ENCODE assay signal across 8 cellular contexts in the genomic region with DNA sequence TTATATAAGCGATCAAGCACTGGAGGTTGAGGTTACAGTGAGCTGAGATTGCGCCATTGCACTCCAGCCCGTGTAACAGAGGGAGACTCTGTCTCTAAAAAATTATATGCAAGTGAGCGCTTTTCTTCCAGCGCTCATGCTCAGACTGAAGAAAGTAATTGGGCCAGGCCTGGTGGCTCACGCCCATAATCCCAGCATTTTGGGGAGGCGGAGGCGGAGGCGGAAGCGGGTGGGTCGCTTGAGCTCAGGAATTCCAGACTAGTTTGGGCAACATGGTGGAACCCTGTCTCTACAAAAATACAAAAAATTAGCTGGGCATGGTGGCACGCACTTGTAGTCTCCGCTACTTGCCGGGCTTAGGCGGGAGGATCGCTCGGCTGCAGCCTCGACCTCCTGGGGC.
A peak's percentile ranks its signal among the peaks of the same experiment; 100 is the strongest.
DNase-seq lines count a peak whose midpoint lies in the region; ATAC-seq and TF ChIP-seq lines count a peak whose summit lies in the region.
"Not testable (repeated sequence)": the region's sequence is repeated elsewhere in the genome, so short reads cannot be mapped to it uniquely, and the experiment has no call there.

No MANE protein-coding gene starts in this region.

- H3K9me3 Mint-ChIP-seq in CD8-positive, alpha-beta T cell; activated T-cell treated with anti-CD3 and anti-CD28 coated beads, Interleukin-2, amount 50 U/mL, for 72 hours; natural killer cell; stimulated activated naive CD8-positive, alpha-beta T cell treated with anti-CD3 and anti-CD28 coated beads, Interleukin-15, Interleukin-2, amounts not matched to agents 100 ng/mL and 50 ng/mL, for 24 hours: not testable (repeated sequence)

- TF ChIP-seq CTCF in CD8-positive, alpha-beta T cell (IDR thresholded peaks at IDR 0.05); Panc1 (IDR thresholded peaks at IDR 0.05); coronary artery (IDR thresholded peaks at IDR 0.05); left ventricle myocardium inferior (IDR thresholded peaks at IDR 0.05; ENCODE audit: borderline replicate concordance); natural killer cell (IDR thresholded peaks at IDR 0.05): not testable (repeated sequence)

- DNase-seq in CD8-positive, alpha-beta T cell; Panc1 (ENCODE audit: low read depth, low spot score); activated T-cell treated with anti-CD3 and anti-CD28 coated beads, Interleukin-2, amount 50 U/mL, for 72 hours; natural killer cell: not testable (repeated sequence)
- peak; percentile 73 for DNase-seq in coronary artery (ENCODE audit: low spot score)
- DNase-seq in left ventricle myocardium inferior: peak; percentile 36

- 0 out of 2 replicates have a peak overlapping the region, but pooled peaks have one; percentile 26 for H3K9ac ChIP-seq in HUES64 (ENCODE audit: low read depth, low read length)

- CTCF ChIA-PET in CD8-positive, alpha-beta T cell (lab: Charles Lee); Panc1 (lab: Charles Lee): not testable (repeated sequence)

- not testable (repeated sequence) for H3K9me3 ChIP-seq in CD8-positive, alpha-beta T cell (ENCODE audit: low read length); HUES64 (ENCODE audit: insufficient read depth, low read depth, low read length); Panc1 (ENCODE audit: control insufficient read depth, insufficient read depth, low read depth, low read length); left ventricle myocardium inferior (replicated peaks)

- peaks cover 14% of the 10 kb centered on the region for H3K4me1 Mint-ChIP-seq in CD8-positive, alpha-beta T cell (ENCODE audit: low read depth)
- H3K4me1 Mint-ChIP-seq in activated T-cell treated with anti-CD3 and anti-CD28 coated beads, Interleukin-2, amount 50 U/mL, for 72 hours (ENCODE audit: low read depth); natural killer cell: not testable (repeated sequence)
- peaks cover 10% of the 10 kb centered on the region for H3K4me1 Mint-ChIP-seq in stimulated activated naive CD8-positive, alpha-beta T cell treated with anti-CD3 and anti-CD28 coated beads, Interleukin-15, Interleukin-2, amounts not matched to agents 100 ng/mL and 50 ng/mL, for 24 hours (ENCODE audit: low read depth)

- POLR2A ChIA-PET in CD8-positive, alpha-beta T cell (lab: Charles Lee): interaction anchor here (1.8 kb wide), 1 partner anchor 156 kb away, joined by 13 read pairs; a partner anchor contains a TSS
- POLR2A ChIA-PET in Panc1 (lab: Charles Lee): not testable (repeated sequence)

- not testable (repeated sequence) for BruUV-seq in Panc1 (replicated peaks; lab: Mats Ljungman, UMichigan)

- not testable (repeated sequence) for H3K27ac Mint-ChIP-seq in CD8-positive, alpha-beta T cell; activated T-cell treated with anti-CD3 and anti-CD28 coated beads, Interleukin-2, amount 50 U/mL, for 72 hours
- peak overlapping the region in 1 of 2 donors; percentile 100 for H3K27ac Mint-ChIP-seq in natural killer cell
- H3K27ac Mint-ChIP-seq in stimulated activated naive CD8-positive, alpha-beta T cell treated with anti-CD3 and anti-CD28 coated beads, Interleukin-15, Interleukin-2, amounts not matched to agents 100 ng/mL and 50 ng/mL, for 24 hours: peak overlapping the region; percentile 61

- H3K27me3 Mint-ChIP-seq in CD8-positive, alpha-beta T cell (ENCODE audit: low read depth); activated T-cell treated with anti-CD3 and anti-CD28 coated beads, Interleukin-2, amount 50 U/mL, for 72 hours (ENCODE audit: low read depth); natural killer cell (ENCODE audit: low read depth in 2 of 2); stimulated activated naive CD8-positive, alpha-beta T cell treated with anti-CD3 and anti-CD28 coated beads, Interleukin-15, Interleukin-2, amounts not matched to agents 100 ng/mL and 50 ng/mL, for 24 hours: not testable (repeated sequence)

- 92% methylated on average over 18 of the region's 18 CpGs for WGBS in HUES64

- H3K4me1 ChIP-seq in CD8-positive, alpha-beta T cell (ENCODE audit: insufficient read depth, low read length); HUES64 (ENCODE audit: insufficient read depth, low read length); Panc1 (ENCODE audit: control insufficient read depth, insufficient read depth, low read length): not testable (repeated sequence)
- H3K4me1 ChIP-seq in left ventricle myocardium inferior: peaks cover 18% of the 10 kb centered on the region

- peaks cover 15% of the 10 kb centered on the region for H3K36me3 Mint-ChIP-seq in CD8-positive, alpha-beta T cell
- not testable (repeated sequence) for H3K36me3 Mint-ChIP-seq in activated T-cell treated with anti-CD3 and anti-CD28 coated beads, Interleukin-2, amount 50 U/mL, for 72 hours (ENCODE audit: insufficient read depth in 2 of 2); natural killer cell; stimulated activated naive CD8-positive, alpha-beta T cell treated with anti-CD3 and anti-CD28 coated beads, Interleukin-15, Interleukin-2, amounts not matched to agents 100 ng/mL and 50 ng/mL, for 24 hours (ENCODE audit: low read depth)

- not testable (repeated sequence) for ATAC-seq in CD8-positive, alpha-beta T cell; Panc1; activated T-cell treated with anti-CD3 and anti-CD28 coated beads, Interleukin-2, amount 50 U/mL, for 72 hours (replicated peaks in 1 of 2); natural killer cell

- peak overlapping the region; percentile 95 for H3K4me3 Mint-ChIP-seq in CD8-positive, alpha-beta T cell
- H3K4me3 Mint-ChIP-seq in activated T-cell treated with anti-CD3 and anti-CD28 coated beads, Interleukin-2, amount 50 U/mL, for 72 hours: peak overlapping the region; percentile 88 to 91
- peak overlapping the region; percentile 28 for H3K4me3 Mint-ChIP-seq in natural killer cell
- H3K4me3 Mint-ChIP-seq in stimulated activated naive CD8-positive, alpha-beta T cell treated with anti-CD3 and anti-CD28 coated beads, Interleukin-15, Interleukin-2, amounts not matched to agents 100 ng/mL and 50 ng/mL, for 24 hours: peak overlapping the region; percentile 87

- intact Hi-C loops in CD8-positive, alpha-beta T cell (cut with DNase I, micrococcal nuclease): loop anchor here (2.0 to 10.0 kb wide), 4 partner anchors 141 to 771 kb away; partner anchors contain the start of genes METTL14 (in 2 of the 2), SEC24D (in 2 of the 2) and PDE5A (in 1 of the 2)
- intact Hi-C loops in Panc1 (cut with micrococcal nuclease; ENCODE audit: unreplicated experiment); left ventricle myocardium inferior (cut with micrococcal nuclease); natural killer cell (cut with micrococcal nuclease): not testable (repeated sequence)

- H3K4me3 ChIP-seq in CD8-positive, alpha-beta T cell (ENCODE audit: low read depth, low read length): not testable (repeated sequence)
- H3K4me3 ChIP-seq in HUES64 (ENCODE audit: low read length) (peak overlapping the region; percentile 47), Panc1 (ENCODE audit: low read depth in 2 of 2, low read length in 2 of 2) (peak overlapping the region; percentile 57), coronary artery (peak overlapping the region; percentile 86), left ventricle myocardium inferior (peak overlapping the region; percentile 90)

- not testable (repeated sequence) for H3K27ac ChIP-seq in CD8-positive, alpha-beta T cell (ENCODE audit: low read depth, low read length); HUES64 (ENCODE audit: low read depth, low read length); Panc1 (ENCODE audit: low read length)
- H3K27ac ChIP-seq in coronary artery (peak overlapping the region in 1 of 2 donors; percentile 90), left ventricle myocardium inferior (replicated peaks) (peak overlapping the region; percentile 93)

- H3K27me3 ChIP-seq in CD8-positive, alpha-beta T cell (ENCODE audit: insufficient read depth, low read length); HUES64 (ENCODE audit: insufficient read depth, low read length); Panc1 (ENCODE audit: control insufficient read depth, insufficient read depth, low read length); left ventricle myocardium inferior (ENCODE audit: low read depth): not testable (repeated sequence)

- in situ Hi-C loops in Panc1 (cut with HindIII; ENCODE audit: low pct_unique_long_range_greater_than_20kb, low sequenced_read_pairs): not testable (repeated sequence)

- H3K36me3 ChIP-seq in CD8-positive, alpha-beta T cell (ENCODE audit: insufficient read depth, low read length); HUES64 (ENCODE audit: insufficient read depth, low read length); Panc1 (ENCODE audit: control insufficient read depth, insufficient read depth, low read length); left ventricle myocardium inferior: not testable (repeated sequence)

Comparison
In these comparisons a context has a peak if more than half of its experiments do, and no peak if none do; other contexts are left out.
1. H3K4me3 Mint-ChIP-seq: peak in every context shown above with its lines; median percentile 95 in CD8-positive, alpha-beta T cell; 90 in activated T-cell treated with anti-CD3 and anti-CD28 coated beads, Interleukin-2, amount 50 U/mL, for 72 hours; 87 in stimulated activated naive CD8-positive, alpha-beta T cell treated with anti-CD3 and anti-CD28 coated beads, Interleukin-15, Interleukin-2, amounts not matched to agents 100 ng/mL and 50 ng/mL, for 24 hours; 28 in natural killer cell.